1 cellular context compared by ENCODE assay signal in the genomic region with DNA sequence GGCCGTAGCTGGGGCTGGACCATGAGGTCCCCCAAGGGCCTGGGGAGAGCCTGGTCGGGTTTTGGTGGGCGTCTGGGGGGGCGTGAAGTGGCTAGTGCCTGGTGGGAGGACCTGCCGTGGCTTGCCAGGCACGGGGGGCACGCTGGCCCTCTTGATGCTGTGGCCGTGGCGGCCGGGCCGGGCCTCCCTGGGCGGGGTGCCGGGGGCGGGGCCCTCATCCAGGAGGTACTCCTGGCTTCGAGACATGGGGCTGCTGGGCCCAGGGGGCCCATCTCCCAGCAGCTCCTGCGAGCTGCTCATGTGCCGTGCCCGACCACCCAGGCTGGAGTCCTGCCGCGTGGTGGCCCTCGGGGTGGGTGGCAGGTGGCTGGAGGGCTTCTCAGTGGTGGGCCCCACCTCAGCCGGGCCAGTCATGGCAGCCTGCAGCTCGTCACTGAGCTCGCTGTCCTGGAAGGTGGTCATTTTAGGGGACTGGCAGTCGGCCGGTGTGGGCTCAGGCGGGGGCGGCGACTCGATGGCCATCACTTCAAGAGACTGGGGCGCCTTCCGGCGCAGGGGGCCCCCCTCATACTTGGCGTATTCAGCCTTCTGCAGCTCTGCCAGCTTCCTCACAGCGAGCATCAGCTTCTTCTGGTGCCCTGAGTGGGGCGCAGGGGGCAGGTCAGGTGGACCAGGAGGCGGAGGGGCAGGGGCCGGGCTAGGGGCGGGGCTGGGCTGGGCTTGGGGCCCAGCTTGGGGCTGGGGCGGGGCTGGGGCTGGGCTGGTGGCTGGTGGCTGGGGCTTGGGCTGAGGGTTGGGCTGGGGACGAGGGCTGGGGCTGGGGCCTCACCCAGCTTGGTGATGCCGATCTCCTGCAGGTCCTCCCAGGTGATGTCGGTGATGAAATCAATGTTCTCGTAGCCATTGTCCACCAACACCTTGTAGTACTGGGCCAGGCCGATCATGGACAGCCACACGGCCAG.
TF ChIP-seq lines count a peak whose summit lies in the region.

No MANE protein-coding gene starts in this region.

TF ChIP-seq in GM23338, 12 proteins besides CTCF, POLR2A, EP300 and RAD21 (continued from another document):
- TF ChIP-seq, protein P1, sequence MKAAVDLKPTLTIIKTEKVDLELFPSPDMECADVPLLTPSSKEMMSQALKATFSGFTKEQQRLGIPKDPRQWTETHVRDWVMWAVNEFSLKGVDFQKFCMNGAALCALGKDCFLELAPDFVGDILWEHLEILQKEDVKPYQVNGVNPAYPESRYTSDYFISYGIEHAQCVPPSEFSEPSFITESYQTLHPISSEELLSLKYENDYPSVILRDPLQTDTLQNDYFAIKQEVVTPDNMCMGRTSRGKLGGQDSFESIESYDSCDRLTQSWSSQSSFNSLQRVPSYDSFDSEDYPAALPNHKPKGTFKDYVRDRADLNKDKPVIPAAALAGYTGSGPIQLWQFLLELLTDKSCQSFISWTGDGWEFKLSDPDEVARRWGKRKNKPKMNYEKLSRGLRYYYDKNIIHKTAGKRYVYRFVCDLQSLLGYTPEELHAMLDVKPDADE (IDR thresholded peaks at IDR 0.05): no peak
TF ChIP-seq in GM23338: peak in this region for 0.
